28 cellular contexts compared by ENCODE assay signal in genomic region chr15:89019436-89019835, GRCh38.
DNase-seq lines count a peak whose midpoint lies in the region; ATAC-seq and TF ChIP-seq lines count a peak whose summit lies in the region.
"Had no signal": no experiment of that assay in that cellular context is flagged by ENCODE, and none has a peak within 500 bp of the region (broad histone marks: within the 10 kb centered on the region; RNA-seq: fewer than 3 reads in every experiment).

No MANE protein-coding gene starts in this region.

- H3K4me1 Mint-ChIP-seq in osteocyte (ENCODE audit: unreplicated experiment): peaks cover 35% of the 10 kb centered on the region
- peaks cover 12% of the 10 kb centered on the region for H3K4me1 Mint-ChIP-seq in activated T-cell treated with anti-CD3 and anti-CD28 coated beads, Interleukin-2, amount 50 U/mL, for 4 hours (ENCODE audit: low read depth)

- H3K4me3 Mint-ChIP-seq in osteocyte (ENCODE audit: unreplicated experiment): no peak overlapping the region
- no peak overlapping the region for H3K4me3 Mint-ChIP-seq in activated T-cell treated with anti-CD3 and anti-CD28 coated beads, Interleukin-2, amount 50 U/mL, for 4 hours
- H3K4me3 Mint-ChIP-seq: activated CD8-positive, alpha-beta memory T cell treated with anti-CD3 and anti-CD28 coated beads, Interleukin-2, amount 10 ng/mL, durations not matched to agents 7 days and 5 days; activated naive CD4-positive, alpha-beta T cell treated with anti-CD3 and anti-CD28 coated beads, Interleukin-2, amount 50 U/mL, for 24 hours; immature natural killer cell; natural killer cell had no signal

- CTCF ChIA-PET in RWPE1 (lab: Yijun Ruan, JAX): interaction anchor here (2.7 kb wide), 1 partner anchor 115 kb away, joined by 27 read pairs; no protein-coding TSS in a partner anchor

- no peaks in the 10 kb centered on the region for H3K36me3 ChIP-seq in BLaER1

- DNase-seq in KBM-7: peak; percentile 63
- DNase-seq in coronary artery (ENCODE audit: low spot score): no peak
- no peak for DNase-seq in osteocyte (ENCODE audit: extremely low spot score, unreplicated experiment)
- no peak for DNase-seq in NCI-H69 (lab: John Stamatoyannopoulos, UW)
- no peak for DNase-seq in activated T-cell treated with anti-CD3 and anti-CD28 coated beads, Interleukin-2, amount 50 U/mL, for 4 hours
- DNase-seq in RWPE1 (ENCODE audit: low spot score): no peak
- DNase-seq: ACHN; activated CD4-positive, alpha-beta T cell treated with anti-CD3 and anti-CD28 coated beads, Interleukin-2, amount 50 U/mL, for 1 hour; activated CD8-positive, alpha-beta memory T cell treated with anti-CD3 and anti-CD28 coated beads, Interleukin-2, amount 10 ng/mL, durations not matched to agents 7 days and 5 days; anterior cingulate cortex; C1 segment of cervical spinal cord; central memory CD4-positive, alpha-beta T cell; EL; H7; immature natural killer cell; left ventricle myocardium superior; midbrain; natural killer cell; NCI-H1105; NCI-H2081; NCI-H345; NCI-H774; posterior cingulate gyrus had no signal

- POLR2A ChIA-PET in RWPE1 (lab: Yijun Ruan, JAX; ENCODE audit: low non-redundant PET): no interaction called here

- H4K20me1 ChIP-seq in BLaER1: no peaks in the 10 kb centered on the region

- peaks cover 29% of the 10 kb centered on the region for H3K4me1 ChIP-seq in BLaER1

- ATAC-seq in HG03378 (IDR thresholded peaks at IDR 0.05; ENCODE audit: unreplicated experiment): no peak
- no peak for ATAC-seq in activated T-cell treated with anti-CD3 and anti-CD28 coated beads, Interleukin-2, amount 50 U/mL, for 4 hours
- ATAC-seq: activated CD8-positive, alpha-beta memory T cell treated with anti-CD3 and anti-CD28 coated beads, Interleukin-2, amount 10 ng/mL, durations not matched to agents 7 days and 5 days; left ventricle myocardium superior; natural killer cell; Right ventricle myocardium inferior had no signal

- peaks cover 5% of the 10 kb centered on the region for H3K36me3 Mint-ChIP-seq in osteocyte (ENCODE audit: unreplicated experiment)
- H3K36me3 Mint-ChIP-seq in activated T-cell treated with anti-CD3 and anti-CD28 coated beads, Interleukin-2, amount 50 U/mL, for 4 hours (ENCODE audit: insufficient read depth): no peaks in the 10 kb centered on the region
- H3K36me3 Mint-ChIP-seq: activated CD8-positive, alpha-beta memory T cell treated with anti-CD3 and anti-CD28 coated beads, Interleukin-2, amount 10 ng/mL, durations not matched to agents 7 days and 5 days; activated naive CD4-positive, alpha-beta T cell treated with anti-CD3 and anti-CD28 coated beads, Interleukin-2, amount 50 U/mL, for 24 hours; immature natural killer cell; natural killer cell had no signal

- in situ Hi-C loops in KBM-7 (cut with MboI; ENCODE audit: low pct_unique_long_range_greater_than_20kb, low sequenced_read_pairs): no loop called here

- H3K27me3 Mint-ChIP-seq in osteocyte (ENCODE audit: unreplicated experiment): peaks cover 9% of the 10 kb centered on the region
- no peaks in the 10 kb centered on the region for H3K27me3 Mint-ChIP-seq in activated T-cell treated with anti-CD3 and anti-CD28 coated beads, Interleukin-2, amount 50 U/mL, for 4 hours (ENCODE audit: low read depth)

- H3K9ac ChIP-seq in BLaER1: no peak overlapping the region

- no peaks in the 10 kb centered on the region for H3K27me3 ChIP-seq in BLaER1
- H3K27me3 ChIP-seq: hepatocyte had no signal

- TF ChIP-seq CTCF in coronary artery (IDR thresholded peaks at IDR 0.05) (no peak), osteocyte (IDR thresholded peaks at IDR 0.05) (no peak), RWPE1 (conservative IDR thresholded peaks at IDR 0.05; ENCODE audit: low read depth) (no peak)

- 0 out of 2 replicates have a peak, but pooled peaks cover under 1% of the 10 kb centered on the region for H3K9me3 ChIP-seq in BLaER1

- H3K4me3 ChIP-seq in BLaER1: no peak overlapping the region
- no peak overlapping the region for H3K4me3 ChIP-seq in coronary artery
- H3K4me3 ChIP-seq: hepatocyte had no signal

- H3K9me3 Mint-ChIP-seq in osteocyte (ENCODE audit: unreplicated experiment): peaks cover 3% of the 10 kb centered on the region
- peaks cover 2% of the 10 kb centered on the region for H3K9me3 Mint-ChIP-seq in activated T-cell treated with anti-CD3 and anti-CD28 coated beads, Interleukin-2, amount 50 U/mL, for 4 hours
- H3K9me3 Mint-ChIP-seq: activated naive CD4-positive, alpha-beta T cell treated with anti-CD3 and anti-CD28 coated beads, Interleukin-2, amount 50 U/mL, for 24 hours; natural killer cell had no signal

- H3K27ac Mint-ChIP-seq in osteocyte (ENCODE audit: unreplicated experiment): peak overlapping the region; percentile 50
- H3K27ac Mint-ChIP-seq: activated CD8-positive, alpha-beta memory T cell treated with anti-CD3 and anti-CD28 coated beads, Interleukin-2, amount 10 ng/mL, durations not matched to agents 7 days and 5 days; activated naive CD4-positive, alpha-beta T cell treated with anti-CD3 and anti-CD28 coated beads, Interleukin-2, amount 50 U/mL, for 24 hours; natural killer cell had no signal

- H3K27ac ChIP-seq in BLaER1: no peak overlapping the region
- H3K27ac ChIP-seq in coronary artery: peak overlapping the region; percentile 92 to 94
- H3K27ac ChIP-seq in RWPE1: no peak overlapping the region
- H3K27ac ChIP-seq: hepatocyte had no signal

- peak overlapping the region; percentile 24; the same call in 1 of the 2 replicates for H3K4me2 ChIP-seq in BLaER1
- H3K4me2 ChIP-seq: hepatocyte had no signal

Comparison
In these comparisons a context has a peak if more than half of its experiments do, and no peak if none do; other contexts are left out.
1. H3K27ac ChIP-seq: peak in coronary artery (2 of 2); none in BLaER1 (single experiment) and RWPE1 (single experiment).